ENCODE assay signal across 3 cellular contexts in the genomic region with DNA sequence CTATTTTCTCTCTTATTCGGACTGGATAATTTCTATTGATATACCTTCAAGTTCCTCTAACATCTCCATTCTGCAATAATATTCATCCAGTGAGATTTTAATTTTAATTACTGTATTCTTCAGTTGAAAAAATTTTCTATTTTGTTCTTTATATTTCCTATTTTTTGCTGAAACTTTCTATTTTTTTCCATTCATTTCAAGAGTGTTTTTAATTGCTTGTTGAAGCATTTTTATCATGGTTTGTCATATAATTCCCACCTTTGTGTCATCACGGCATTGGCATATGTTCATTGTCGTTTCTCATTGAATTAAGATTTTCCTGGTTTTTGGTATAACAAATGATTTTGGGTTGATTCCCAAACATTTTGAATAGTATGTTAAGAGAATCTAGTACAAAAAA.
"Had no signal": no experiment of that assay in that cellular context is flagged by ENCODE, and none has a peak within 500 bp of the region (broad histone marks: within the 10 kb centered on the region; RNA-seq: fewer than 3 reads in every experiment).

No MANE protein-coding gene starts in this region.

- DNase-seq: GDM1, GF-D8 had no signal

- H3K4me3 ChIP-seq: GM12878 had no signal
